ENCODE assay signal across 8 cellular contexts in the genomic region with DNA sequence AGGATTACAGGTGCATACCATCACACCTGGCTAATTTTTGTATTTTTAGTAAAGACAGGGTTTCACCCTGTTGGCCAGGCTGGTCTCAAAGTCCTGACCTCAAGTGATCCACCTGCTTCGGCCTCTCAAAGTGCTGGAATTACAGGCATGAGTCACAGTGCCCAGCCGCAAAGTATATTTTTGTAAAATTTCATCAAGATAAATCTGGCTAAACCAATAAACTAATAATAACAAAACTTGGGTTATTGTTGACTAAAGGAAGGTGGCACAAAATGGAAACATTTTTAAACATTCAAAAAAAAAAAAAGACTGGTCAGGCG. TPM values are rescaled to one million over a fixed set of nuclear protein-coding genes. Genes with fewer than 3 reads are reported as not detected.
A peak's percentile ranks its signal among the peaks of the same experiment; 100 is the strongest.
DNase-seq lines count a peak whose midpoint lies in the region; ATAC-seq and TF ChIP-seq lines count a peak whose summit lies in the region.
"Not testable (repeated sequence)": the region's sequence is repeated elsewhere in the genome, so short reads cannot be mapped to it uniquely, and the experiment has no call there.

No MANE protein-coding gene starts in this region.

- CTCF ChIA-PET in OCI-LY7 (lab: Charles Lee; ENCODE audit: unreplicated experiment): not testable (repeated sequence)
- CTCF ChIA-PET in MCF 10A (lab: Yijun Ruan, JAX): interaction anchor here (0.6 to 1.2 kb wide), 3 partner anchors 28 to 228 kb away, joined by 3 read pairs; no protein-coding TSS in a partner anchor
- CTCF ChIA-PET in naive thymus-derived CD4-positive, alpha-beta T cell (lab: Charles Lee): interaction anchor here (1.3 kb wide), 1 partner anchor 28 kb away, joined by 3 read pairs; no protein-coding TSS in a partner anchor

- peaks cover 11% of the 10 kb centered on the region; the same call in 1 of the 2 replicates for H3K36me3 ChIP-seq in ACC112 (ENCODE audit: insufficient read depth, low read length)
- peaks cover 37% of the 10 kb centered on the region for H3K36me3 ChIP-seq in OCI-LY7 (ENCODE audit: insufficient read depth, low read length)
- H3K36me3 ChIP-seq in naive thymus-derived CD4-positive, alpha-beta T cell (ENCODE audit: control insufficient read depth in 2 of 3, insufficient read depth in 3 of 3, low read length in 3 of 3): peaks cover 0 to 23% (median 0%) of the 10 kb centered on the region in 3 experiments
- peaks cover 9 to 17% (median 17%) of the 10 kb centered on the region in 3 donors for H3K36me3 ChIP-seq in skeletal muscle tissue (ENCODE audit: control insufficient read depth in 3 of 3, insufficient read depth in 3 of 3, low read length in 3 of 3)

- H2AFZ ChIP-seq in ACC112 (ENCODE audit: low read length, unreplicated experiment); OCI-LY7 (ENCODE audit: low read length): not testable (repeated sequence)

- H3K4me3 Mint-ChIP-seq in activated T-cell treated with anti-CD3 and anti-CD28 coated beads, Interleukin-2, amount 50 U/mL, for 24 hours: peak overlapping the region; percentile 93
- H3K4me3 Mint-ChIP-seq in MCF 10A (ENCODE audit: unreplicated experiment): peak overlapping the region; percentile 99
- peak overlapping the region in 9 of 10 donors; percentile 13 to 100 (median 98) for H3K4me3 Mint-ChIP-seq in naive thymus-derived CD4-positive, alpha-beta T cell

- H3K36me3 Mint-ChIP-seq in activated T-cell treated with anti-CD3 and anti-CD28 coated beads, Interleukin-2, amount 50 U/mL, for 24 hours (ENCODE audit: low read depth): peaks cover 90% of the 10 kb centered on the region
- H3K36me3 Mint-ChIP-seq in MCF 10A (ENCODE audit: insufficient read depth, unreplicated experiment): peaks cover 63% of the 10 kb centered on the region
- peaks cover 6 to 31% (median 19%) of the 10 kb centered on the region in 5 donors for H3K36me3 Mint-ChIP-seq in naive thymus-derived CD4-positive, alpha-beta T cell

- not testable (repeated sequence) for H3K9me3 Mint-ChIP-seq in activated T-cell treated with anti-CD3 and anti-CD28 coated beads, Interleukin-2, amount 50 U/mL, for 24 hours; MCF 10A (ENCODE audit: unreplicated experiment); naive thymus-derived CD4-positive, alpha-beta T cell

- not testable (repeated sequence) for ATAC-seq in naive thymus-derived CD4-positive, alpha-beta T cell

- H3K27ac ChIP-seq in ACC112 (ENCODE audit: low read depth, low read length); OCI-LY7 (ENCODE audit: low read depth, low read length, poor library complexity, severe bottlenecking); naive thymus-derived CD4-positive, alpha-beta T cell (ENCODE audit: low read depth, low read length): not testable (repeated sequence)
- H3K27ac ChIP-seq in skeletal muscle tissue (ENCODE audit: low read depth, low read length): peak overlapping the region; percentile 5

- H3K4me2 ChIP-seq in OCI-LY7 (ENCODE audit: low read length): peak overlapping the region; percentile 91

- H4K20me1 ChIP-seq in OCI-LY7 (ENCODE audit: insufficient read depth, low read length): not testable (repeated sequence)

- H3K79me2 ChIP-seq in ACC112 (ENCODE audit: control insufficient read depth, insufficient read depth, low read length, unreplicated experiment) (peaks cover 55% of the 10 kb centered on the region), OCI-LY7 (ENCODE audit: insufficient read depth, low read depth, low read length) (peaks cover 37% of the 10 kb centered on the region)

- not testable (repeated sequence) for BruUV-seq in OCI-LY7 (replicated peaks; lab: Mats Ljungman, UMichigan); MCF 10A (replicated peaks; lab: Mats Ljungman, UMichigan)

- not testable (repeated sequence) for H3K9me3 ChIP-seq in OCI-LY7 (ENCODE audit: low read length); naive thymus-derived CD4-positive, alpha-beta T cell (ENCODE audit: control insufficient read depth in 2 of 3, low read length in 3 of 3); skeletal muscle tissue (ENCODE audit: control insufficient read depth in 3 of 3, low read length in 3 of 3)

- H3K4me1 Mint-ChIP-seq in activated T-cell treated with anti-CD3 and anti-CD28 coated beads, Interleukin-2, amount 50 U/mL, for 24 hours (ENCODE audit: low read depth): peaks cover 52% of the 10 kb centered on the region
- peaks cover 27% of the 10 kb centered on the region for H3K4me1 Mint-ChIP-seq in MCF 10A (ENCODE audit: insufficient read depth, unreplicated experiment)
- H3K4me1 Mint-ChIP-seq in naive thymus-derived CD4-positive, alpha-beta T cell: peaks cover 39 to 68% (median 53%) of the 10 kb centered on the region in 7 donors

- H3K4me1 ChIP-seq in ACC112 (ENCODE audit: control insufficient read depth, insufficient read depth, low read length, unreplicated experiment): not testable (repeated sequence)
- peaks cover 22% of the 10 kb centered on the region for H3K4me1 ChIP-seq in OCI-LY7 (ENCODE audit: insufficient read depth, low read length, poor library complexity, severe bottlenecking)
- H3K4me1 ChIP-seq in naive thymus-derived CD4-positive, alpha-beta T cell (ENCODE audit: control insufficient read depth in 2 of 2, insufficient read depth in 2 of 2, low read length in 2 of 2): peaks cover 18 to 33% of the 10 kb centered on the region in 2 donors
- peaks cover 23 to 25% (median 24%) of the 10 kb centered on the region in 3 donors for H3K4me1 ChIP-seq in skeletal muscle tissue (ENCODE audit: control insufficient read depth in 3 of 3, insufficient read depth in 3 of 3, low read length in 3 of 3)

- not testable (repeated sequence) for H3K27me3 ChIP-seq in ACC112 (ENCODE audit: insufficient read depth, low read length); naive thymus-derived CD4-positive, alpha-beta T cell (ENCODE audit: control insufficient read depth in 2 of 2, insufficient read depth in 2 of 2, low read length in 2 of 2); skeletal muscle tissue (ENCODE audit: control insufficient read depth in 3 of 3, insufficient read depth in 3 of 3, low read length in 3 of 3)

- not testable (repeated sequence) for DNase-seq in OCI-LY7 (ENCODE audit: low spot score); activated T-cell treated with anti-CD3 and anti-CD28 coated beads, Interleukin-2, amount 50 U/mL, for 24 hours; MCF 10A (ENCODE audit: unreplicated experiment); fibroblast of villous mesenchyme (ENCODE audit: low read depth); naive thymus-derived CD4-positive, alpha-beta T cell

- not testable (repeated sequence) for H3K27me3 Mint-ChIP-seq in activated T-cell treated with anti-CD3 and anti-CD28 coated beads, Interleukin-2, amount 50 U/mL, for 24 hours; MCF 10A (ENCODE audit: insufficient read depth, unreplicated experiment); naive thymus-derived CD4-positive, alpha-beta T cell

- peak overlapping the region; percentile 91 for H3K4me3 ChIP-seq in ACC112 (ENCODE audit: low read depth, low read length)
- peak overlapping the region; percentile 70; the same call in 1 of the 2 replicates for H3K4me3 ChIP-seq in GM08714 (ENCODE audit: low read length)
- peak overlapping the region; percentile 85 for H3K4me3 ChIP-seq in OCI-LY7 (ENCODE audit: low read depth, low read length, poor library complexity, severe bottlenecking)
- peak overlapping the region; percentile 95 for H3K4me3 ChIP-seq in fibroblast of villous mesenchyme (ENCODE audit: low read depth, low read length)
- H3K4me3 ChIP-seq in naive thymus-derived CD4-positive, alpha-beta T cell (ENCODE audit: low read length): not testable (repeated sequence)
- H3K4me3 ChIP-seq in skeletal muscle tissue (ENCODE audit: low read length in 3 of 3): peak overlapping the region in 2 of 3 donors; percentile 30 to 97

- not testable (repeated sequence) for H3K27ac Mint-ChIP-seq in activated T-cell treated with anti-CD3 and anti-CD28 coated beads, Interleukin-2, amount 50 U/mL, for 24 hours; MCF 10A (ENCODE audit: low read depth, unreplicated experiment)
- H3K27ac Mint-ChIP-seq in naive thymus-derived CD4-positive, alpha-beta T cell: peak overlapping the region in 3 of 9 donors; percentile 99 to 100 (median 99)

- intact Hi-C loops in OCI-LY7 (cut with micrococcal nuclease; ENCODE audit: unreplicated experiment): loop anchor here (5.0 kb wide), 1 partner anchor 243 kb away; a partner anchor contains a TSS
- intact Hi-C loops in MCF 10A (cut with micrococcal nuclease); naive thymus-derived CD4-positive, alpha-beta T cell (cut with micrococcal nuclease): not testable (repeated sequence)

- not testable (repeated sequence) for H3K9me2 ChIP-seq in OCI-LY7 (ENCODE audit: insufficient read depth, low read length)

- TF ChIP-seq CTCF in OCI-LY7 (conservative IDR thresholded peaks at IDR 0.05; ENCODE audit: low read length); MCF 10A (IDR thresholded peaks at IDR 0.05; ENCODE audit: unreplicated experiment); fibroblast of villous mesenchyme (IDR thresholded peaks at IDR 0.05; ENCODE audit: insufficient read depth, low read depth, low read length): not testable (repeated sequence)

- POLR2A ChIA-PET in OCI-LY7 (lab: Charles Lee) (interaction anchor here (0.7 kb wide), 2 partner anchors 28 to 489 kb away, joined by 3 read pairs; no protein-coding TSS in a partner anchor), MCF 10A (lab: Yijun Ruan, JAX) (interaction anchor here (0.6 to 7.2 kb wide), 3 partner anchors 25 to 214 kb away, joined by 3 to 181 read pairs (median 89); a partner anchor contains a TSS)
- POLR2A ChIA-PET in naive thymus-derived CD4-positive, alpha-beta T cell (lab: Charles Lee): interaction anchor here (0.6 to 11.0 kb wide), 9 partner anchors 13 to 158 kb away, joined by 3 to 595 read pairs (median 5); a partner anchor contains a TSS

- H3K9ac ChIP-seq in skeletal muscle tissue (ENCODE audit: low read depth in 1 of 3, low read length in 3 of 3): not testable (repeated sequence)

RNA-seq across cellular contexts. Expression of a gene that starts 29.2 kb away (rescaled TPM):
- total RNA-seq in OCI-LY7 (2014; rRNA removed; shearing (Covaris generic)): 13.5 and 15.4 TPM in 2 replicates
- 11.4 and 15.1 TPM in 2 replicates for total RNA-seq in OCI-LY7 (2022)
- total RNA-seq in MCF 10A (2022): 0.98 and 1.3 TPM in 2 replicates
- 2.9 and 3.9 TPM in 2 replicates for total RNA-seq in fibroblast of villous mesenchyme
- 10 to 100 TPM; 13.2 to 61.4 (median 42.0) TPM for total RNA-seq in naive thymus-derived CD4-positive, alpha-beta T cell
- polyA plus RNA-seq in naive thymus-derived CD4-positive, alpha-beta T cell: 10 to 100 TPM; 55.7 to 70.2 TPM
- 1.6 TPM for total RNA-seq in skeletal muscle tissue

RNA-seq across cellular contexts. Expression of a gene that starts 51.4 kb away (rescaled TPM):
- 59.0 and 61.0 TPM in 2 replicates for total RNA-seq in OCI-LY7 (2014; rRNA removed; shearing (Covaris generic))
- total RNA-seq in OCI-LY7 (2022) (59.4 and 62.9 TPM in 2 replicates), MCF 10A (2022) (41.3 and 42.4 TPM in 2 replicates), fibroblast of villous mesenchyme (37.0 and 41.5 TPM in 2 replicates), skeletal muscle tissue (32.9 TPM)
- total RNA-seq in naive thymus-derived CD4-positive, alpha-beta T cell: 10 to 100 TPM; 47.2 to 83.4 (median 67.8) TPM
- 10 to 100 TPM; 65.3 to 83.2 TPM for polyA plus RNA-seq in naive thymus-derived CD4-positive, alpha-beta T cell
